Comparison of ENCODE assay signal across 16 cellular contexts in the genomic region with DNA sequence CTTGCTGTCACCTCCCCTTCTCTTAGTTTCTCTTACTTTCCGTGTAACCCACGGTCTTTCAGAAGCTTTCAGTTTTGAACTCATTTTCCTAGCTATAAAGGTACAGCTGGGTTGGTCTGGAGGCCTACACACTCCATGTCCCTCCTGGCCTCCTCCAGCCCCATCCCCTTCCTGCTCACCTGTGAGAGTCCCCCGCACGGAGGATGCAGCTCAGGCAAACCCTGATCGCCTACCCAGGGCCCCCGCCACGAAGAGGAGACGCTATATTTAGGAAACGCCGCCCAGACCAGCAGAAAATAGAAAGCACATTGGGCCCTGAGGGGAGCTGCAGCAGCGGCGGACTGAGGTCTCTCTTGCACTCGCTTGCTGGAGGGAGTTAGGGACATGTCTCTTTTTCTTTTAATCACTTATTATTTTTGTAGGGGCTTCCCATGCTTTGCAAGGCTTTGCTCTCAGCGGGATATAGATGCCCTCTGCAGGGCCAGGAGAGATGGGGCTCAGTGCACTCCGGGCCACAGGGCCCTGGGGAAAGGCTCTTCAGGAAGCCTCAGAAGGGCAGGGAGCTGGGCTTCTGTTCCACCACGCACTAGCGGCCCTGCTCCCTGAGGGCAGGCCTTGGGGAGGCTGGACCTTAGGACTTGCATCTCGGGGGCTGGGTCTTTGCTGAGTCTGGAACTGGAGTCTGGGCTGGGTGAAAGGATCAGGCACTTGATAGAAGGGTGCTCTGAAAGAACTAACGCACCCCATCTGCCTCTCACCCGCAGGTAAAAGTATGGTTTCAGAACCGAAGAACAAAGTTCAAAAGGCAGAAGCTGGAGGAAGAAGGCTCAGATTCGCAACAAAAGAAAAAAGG. TPM values are rescaled to one million over a fixed set of nuclear protein-coding genes. Genes with fewer than 3 reads are reported as not detected.
A peak's percentile ranks its signal among the peaks of the same experiment; 100 is the strongest.
DNase-seq lines count a peak whose midpoint lies in the region; ATAC-seq and TF ChIP-seq lines count a peak whose summit lies in the region.
"Had no signal": no experiment of that assay in that cellular context is flagged by ENCODE, and none has a peak within 500 bp of the region (broad histone marks: within the 10 kb centered on the region; RNA-seq: fewer than 3 reads in every experiment).

No MANE protein-coding gene starts in this region.

- H3K36me3 ChIP-seq in breast epithelium = no peaks in the 10 kb centered on the region
- H3K36me3 ChIP-seq: colonic mucosa, transverse colon had no signal

- H3K4me3 Mint-ChIP-seq in MCF 10A (ENCODE audit: unreplicated experiment) = no peak overlapping the region
- H3K4me3 Mint-ChIP-seq in neural crest cell = peak overlapping the region; percentile 52

- no peak for DNase-seq in MCF 10A (ENCODE audit: unreplicated experiment)
- no peak for DNase-seq in breast epithelium (ENCODE audit: low spot score in 2 of 2)
- DNase-seq in dorsolateral prefrontal cortex = no peak
- DNase-seq in neural crest cell (ENCODE audit: low read depth, low spot score) = no peak
- DNase-seq in NCI-H1417 treated with DMSO at 0.1 percent for 48 hours (lab: John Stamatoyannopoulos, UW) = no peak
- DNase-seq in GM19238 (ENCODE audit: insufficient read length, low spot score) = no peak
- no peak for DNase-seq in COLO829 (ENCODE audit: low spot score)
- DNase-seq: activated CD4-positive, alpha-beta T cell treated with anti-CD3 and anti-CD28 coated beads, Interleukin-2, amount 50 U/mL, for 48 hours; activated naive CD4-positive, alpha-beta T cell; colonic mucosa; DMS79 treated with DMSO at 0.1 percent for 48 hours; NCI-H1105 treated with DMSO at 0.1 percent for 48 hours; NCI-H524 treated with DMSO at 0.1 percent for 48 hours; transverse colon had no signal

- H3K9me3 Mint-ChIP-seq in MCF 10A (ENCODE audit: unreplicated experiment) (no peaks in the 10 kb centered on the region), neural crest cell (no peaks in the 10 kb centered on the region)

- TF ChIP-seq CTCF in MCF 10A (IDR thresholded peaks at IDR 0.05; ENCODE audit: unreplicated experiment) (no peak), breast epithelium (IDR thresholded peaks at IDR 0.05) (no peak), dorsolateral prefrontal cortex (IDR thresholded peaks at IDR 0.05 in 54 of 56, conservative IDR thresholded peaks at IDR 0.05 in 2 of 56; ENCODE audit: low read depth in 1 of 56, partially characterized antibody in 56 of 56) (no peak), neural crest cell (conservative IDR thresholded peaks at IDR 0.05) (no peak)

- CTCF ChIA-PET in MCF 10A (lab: Yijun Ruan, JAX) = no interaction called here

- H3K4me1 Mint-ChIP-seq in MCF 10A (ENCODE audit: insufficient read depth, unreplicated experiment) = no peaks in the 10 kb centered on the region
- H3K4me1 Mint-ChIP-seq in neural crest cell = peaks cover 46% of the 10 kb centered on the region

- H3K36me3 Mint-ChIP-seq in MCF 10A (ENCODE audit: insufficient read depth, unreplicated experiment) = no peaks in the 10 kb centered on the region
- H3K36me3 Mint-ChIP-seq in neural crest cell (ENCODE audit: low read depth) = peaks cover 2% of the 10 kb centered on the region

- intact Hi-C loops in MCF 10A (cut with micrococcal nuclease) (no loop called here), breast epithelium (cut with DNase I; ENCODE audit: low total_unique reads) (no loop called here), dorsolateral prefrontal cortex (cut with DNase I) (no loop called here)

- no peaks in the 10 kb centered on the region for H3K9me3 ChIP-seq in breast epithelium
- H3K9me3 ChIP-seq: colonic mucosa, transverse colon had no signal

- ATAC-seq in GM18520 (IDR thresholded peaks at IDR 0.05; ENCODE audit: unreplicated experiment) = no peak

- H3K27me3 ChIP-seq in breast epithelium = peaks cover 5 to 97% of the 10 kb centered on the region in 2 donors
- peaks cover 0 to 100% (median 90%) of the 10 kb centered on the region in 45 donors for H3K27me3 ChIP-seq in dorsolateral prefrontal cortex

- H3K27ac Mint-ChIP-seq in MCF 10A (ENCODE audit: low read depth, unreplicated experiment) (peak overlapping the region; percentile 5), neural crest cell (ENCODE audit: unreplicated experiment) (no peak overlapping the region)

- H3K4me3 ChIP-seq in breast epithelium (peak overlapping the region in 1 of 3 donors; percentile 5), dorsolateral prefrontal cortex (peak overlapping the region in 45 of 59 donors; percentile 2 to 72 (median 59))
- H3K4me3 ChIP-seq: colonic mucosa, transverse colon had no signal

- POLR2A ChIA-PET in MCF 10A (lab: Yijun Ruan, JAX) = no interaction called here

- no TSS peak for BruUV-seq in MCF 10A (replicated peaks; lab: Mats Ljungman, UMichigan)

- TF ChIP-seq POLR2A in breast epithelium (IDR thresholded peaks at IDR 0.05) = no peak

- H3K4me1 ChIP-seq in breast epithelium = peaks cover 5 to 10% of the 10 kb centered on the region in 2 donors

- peaks cover 63% of the 10 kb centered on the region for H3K27me3 Mint-ChIP-seq in MCF 10A (ENCODE audit: insufficient read depth, unreplicated experiment)
- H3K27me3 Mint-ChIP-seq in neural crest cell (ENCODE audit: low read depth) = peaks cover 100% of the 10 kb centered on the region

- H3K27ac ChIP-seq in breast epithelium (peak overlapping the region in 1 of 2 donors; percentile 20), dorsolateral prefrontal cortex (peak overlapping the region in 47 of 59 donors; percentile 27 to 94 (median 80))
- H3K27ac ChIP-seq: colonic mucosa, transverse colon had no signal

RNA-seq across cellular contexts. Expression of gene EMX2, which starts 5.0 kb away (rescaled TPM):
- total RNA-seq in MCF 10A (2022) = not detected in 2 replicates
- 1 to 10 TPM in 1 of 3 donors, under 1 TPM in 2; 0.29 to 7.8 (median 0.98) TPM for total RNA-seq in breast epithelium
- 10 to 100 TPM in 118 of 120 experiments, 1 to 10 TPM in 2; 8.0 to 53.7 (median 21.6) TPM for total RNA-seq in dorsolateral prefrontal cortex
- 1.0 and 1.1 TPM in 2 replicates for total RNA-seq in neural crest cell
- total RNA-seq: colonic mucosa; T-helper 2 cell treated with Interferon-gamma antibody and Interleukin-4, amounts not matched to agents 100 ng/mL and 5 ng/mL, for 36 hours had no signal
